ENCODE assay signal across 26 cellular contexts in the genomic region with DNA sequence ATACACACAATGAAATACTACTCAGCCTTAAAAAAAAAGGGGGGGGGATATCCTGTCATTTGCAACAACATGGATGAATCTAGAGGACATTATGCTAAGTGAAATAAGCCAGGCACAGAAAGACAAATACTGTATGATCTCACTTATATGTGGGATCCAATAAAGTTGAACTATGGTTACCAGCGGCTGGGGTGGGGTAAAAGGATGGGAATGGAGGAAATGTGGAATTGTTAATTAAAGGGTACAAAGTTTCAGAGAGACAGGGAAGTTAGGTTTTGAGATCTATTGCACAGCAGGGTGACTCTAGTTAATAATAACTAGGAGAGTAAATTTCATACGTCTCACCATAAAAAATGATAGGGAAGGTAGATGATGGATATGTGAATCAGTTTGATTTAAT.
DNase-seq lines count a peak whose midpoint lies in the region; ATAC-seq, FAIRE-seq and TF ChIP-seq lines count a peak whose summit lies in the region.
"Had no signal": no experiment of that assay in that cellular context is flagged by ENCODE, and none has a peak within 500 bp of the region (broad histone marks: within the 10 kb centered on the region; RNA-seq: fewer than 3 reads in every experiment).

No MANE protein-coding gene starts in this region.

- ATAC-seq in activated B cell treated with CpG ODN at 0.5 μM for 24 hours (ENCODE audit: low read depth) (no peak), left colon (peak; percentile 90), lower lobe of right lung (no peak)
- ATAC-seq: A549, GM23338, HCT116 had no signal

- POLR2A ChIA-PET in HEK293 (lab: Yijun Ruan, JAX) (no interaction called here), activated B cell treated with CpG ODN at 0.5 μM for 24 hours (lab: Charles Lee) (no interaction called here)

- H3K36me3 Mint-ChIP-seq in activated B cell treated with CpG ODN at 0.5 μM for 24 hours (ENCODE audit: low read depth) = no peaks in the 10 kb centered on the region
- H3K36me3 Mint-ChIP-seq: CD14-positive monocyte had no signal

- no peaks in the 10 kb centered on the region for H3K9me3 Mint-ChIP-seq in activated B cell treated with CpG ODN at 0.5 μM for 24 hours
- H3K9me3 Mint-ChIP-seq: CD4-positive, alpha-beta T cell; GM23338; H9 had no signal

- no peak overlapping the region for H3K4me3 Mint-ChIP-seq in activated B cell treated with CpG ODN at 0.5 μM for 24 hours
- H3K4me3 Mint-ChIP-seq: CD14-positive monocyte; CD4-positive, alpha-beta T cell; GM23338; H9; HFFc6 had no signal

- H3K36me3 ChIP-seq in HEK293 (ENCODE audit: control insufficient read depth in 2 of 2, insufficient read depth in 1 of 2, low read length in 2 of 2) (no peaks in the 10 kb centered on the region), small intestine (ENCODE audit: control insufficient read depth in 2 of 2, insufficient read depth in 2 of 2, low read length in 2 of 2) (no peaks in the 10 kb centered on the region), kidney (ENCODE audit: control insufficient read depth in 1 of 2, insufficient read depth in 2 of 2, low read length in 2 of 2) (no peaks in the 10 kb centered on the region), lower lobe of right lung (no peaks in the 10 kb centered on the region)
- H3K36me3 ChIP-seq: BE2C; BLaER1 treated with 17β-estradiol and CSF1 and Interleukin-3, amounts not matched to agents 10 nM and 100 nM had no signal

- no peaks in the 10 kb centered on the region for H3K27me3 Mint-ChIP-seq in activated B cell treated with CpG ODN at 0.5 μM for 24 hours
- H3K27me3 Mint-ChIP-seq: CD4-positive, alpha-beta T cell had no signal

- 15 to 70% (median 51%) methylated on average over 2 of the region's 2 CpGs for WGBS in small intestine, 3 donors

- H3K4me1 Mint-ChIP-seq in activated B cell treated with CpG ODN at 0.5 μM for 24 hours = peaks cover 17% of the 10 kb centered on the region

- H3K27ac ChIP-seq in HEK293 (ENCODE audit: extremely low read depth, low read depth, low read length) = no peak overlapping the region
- H3K27ac ChIP-seq in small intestine (ENCODE audit: low read depth in 1 of 2, low read length in 1 of 2) = no peak overlapping the region
- no peak overlapping the region for H3K27ac ChIP-seq in kidney (ENCODE audit: low read depth in 2 of 2, low read length in 2 of 2)
- H3K27ac ChIP-seq in lower lobe of right lung = no peak overlapping the region
- H3K27ac ChIP-seq: A549; BLaER1 treated with 17β-estradiol and CSF1 and Interleukin-3, amounts not matched to agents 10 nM and 100 nM had no signal

- peak overlapping the region; percentile 7 for H3K27ac Mint-ChIP-seq in activated B cell treated with CpG ODN at 0.5 μM for 24 hours
- H3K27ac Mint-ChIP-seq: CD14-positive monocyte; CD4-positive, alpha-beta T cell; GM23338; H9; HFFc6 had no signal

- no peak for TF ChIP-seq CTCF in HEK293 (tag by site-specific recombination; IDR thresholded peaks at IDR 0.05)
- TF ChIP-seq CTCF in activated B cell treated with CpG ODN at 0.5 μM for 24 hours (IDR thresholded peaks at IDR 0.05) = no peak
- no peak for TF ChIP-seq CTCF in kidney (IDR thresholded peaks at IDR 0.05; ENCODE audit: borderline replicate concordance, extremely low read depth, insufficient read depth)
- TF ChIP-seq CTCF in lower lobe of right lung (IDR thresholded peaks at IDR 0.05) = no peak

- no peak overlapping the region for H3K9ac ChIP-seq in kidney (ENCODE audit: low read length in 2 of 2)
- H3K9ac ChIP-seq: BLaER1 treated with 17β-estradiol and CSF1 and Interleukin-3, amounts not matched to agents 10 nM and 100 nM had no signal

- CTCF ChIA-PET in HEK293 (lab: Yijun Ruan, JAX) = no interaction called here
- CTCF ChIA-PET in activated B cell treated with CpG ODN at 0.5 μM for 24 hours (lab: Charles Lee) = no interaction called here

- H3K9me3 ChIP-seq in HEK293 (ENCODE audit: control insufficient read depth, insufficient read depth, low read depth, low read length) (no peaks in the 10 kb centered on the region), small intestine (ENCODE audit: control insufficient read depth, low read depth) (no peaks in the 10 kb centered on the region), kidney (ENCODE audit: control insufficient read depth in 1 of 2, low read length in 2 of 2) (no peaks in the 10 kb centered on the region), lower lobe of right lung (no peaks in the 10 kb centered on the region)
- H3K9me3 ChIP-seq: A549, BE2C had no signal

- H3K27me3 ChIP-seq in small intestine (ENCODE audit: control insufficient read depth in 2 of 2, insufficient read depth in 2 of 2, low read length in 2 of 2) (no peaks in the 10 kb centered on the region), lower lobe of right lung (ENCODE audit: low read depth) (no peaks in the 10 kb centered on the region)
- H3K27me3 ChIP-seq: BE2C; BLaER1 treated with 17β-estradiol and CSF1 and Interleukin-3, amounts not matched to agents 10 nM and 100 nM had no signal

- H3K4me3 ChIP-seq in HEK293 (ENCODE audit: low read depth, low read length) (no peak overlapping the region), small intestine (ENCODE audit: low read depth in 1 of 2, low read length in 2 of 2) (no peak overlapping the region), kidney (ENCODE audit: low read length in 2 of 2) (no peak overlapping the region), lower lobe of right lung (no peak overlapping the region)
- H3K4me3 ChIP-seq: A549; BLaER1 treated with 17β-estradiol and CSF1 and Interleukin-3, amounts not matched to agents 10 nM and 100 nM; GM23338 had no signal

- intact Hi-C loops in activated B cell treated with CpG ODN at 0.5 μM for 24 hours (cut with micrococcal nuclease) = loop anchor here (10.0 kb wide), 1 partner anchor 298 kb away; no protein-coding TSS in a partner anchor
- intact Hi-C loops in left colon (cut with DNase I, micrococcal nuclease) = no loop called here
- intact Hi-C loops in kidney (cut with DNase I) = no loop called here
- intact Hi-C loops in lower lobe of right lung (cut with DNase I) = no loop called here

- no peak for DNase-seq in activated B cell treated with CpG ODN at 0.5 μM for 24 hours
- DNase-seq in left colon = no peak
- DNase-seq in small intestine = peak; percentile 60
- DNase-seq in kidney = no peak
- DNase-seq in lower lobe of right lung = no peak
- no peak for DNase-seq in central memory CD4-positive, alpha-beta T cell
- DNase-seq: 8988T; ACHN; AML-193; BE2C; Calu3; CD4-positive, alpha-beta T cell; COR-L47; DMS53; DMS79 treated with DMSO at 0.1 percent for 48 hours; GF-D8; H9; HFFc6 had no signal

- H3K4me1 ChIP-seq in HEK293 (ENCODE audit: control insufficient read depth, insufficient read depth, low read length) (peaks cover 21% of the 10 kb centered on the region), small intestine (ENCODE audit: control insufficient read depth in 2 of 2, insufficient read depth in 1 of 2, low read depth in 1 of 2, low read length in 1 of 2) (peaks cover 0 to 2% of the 10 kb centered on the region in 2 donors), kidney (ENCODE audit: control insufficient read depth in 1 of 2, insufficient read depth in 1 of 2, low read depth in 1 of 2, low read length in 2 of 2) (no peaks in the 10 kb centered on the region), lower lobe of right lung (peaks cover 9% of the 10 kb centered on the region)
- H3K4me1 ChIP-seq: BLaER1 treated with 17β-estradiol and CSF1 and Interleukin-3, amounts not matched to agents 10 nM and 100 nM had no signal

- FAIRE-seq in small intestine (lab: Jason Lieb, UNC) = no peak
- no peak for FAIRE-seq in kidney (lab: Jason Lieb, UNC)
- FAIRE-seq: GM12891, GM18507 had no signal

TF ChIP-seq in HEK293, 187 proteins besides CTCF, POLR2A, EP300 and RAD21:
- TF ChIP-seq ZNF549 (tag by site-specific recombination; IDR thresholded peaks at IDR 0.05) (no peak), SP7 (tag by site-specific recombination; IDR thresholded peaks at IDR 0.05) (peak; percentile 44; the same call in 1 of the 2 replicates), ZNF155 (tag by site-specific recombination; IDR thresholded peaks at IDR 0.05) (no peak), ZNF426 (tag by site-specific recombination; IDR thresholded peaks at IDR 0.05) (no peak), ZXDB (tag by site-specific recombination; IDR thresholded peaks at IDR 0.05) (no peak), SCRT1 (tag by site-specific recombination; IDR thresholded peaks at IDR 0.05; ENCODE audit: borderline replicate concordance) (no peak)
